In the genomic region with DNA sequence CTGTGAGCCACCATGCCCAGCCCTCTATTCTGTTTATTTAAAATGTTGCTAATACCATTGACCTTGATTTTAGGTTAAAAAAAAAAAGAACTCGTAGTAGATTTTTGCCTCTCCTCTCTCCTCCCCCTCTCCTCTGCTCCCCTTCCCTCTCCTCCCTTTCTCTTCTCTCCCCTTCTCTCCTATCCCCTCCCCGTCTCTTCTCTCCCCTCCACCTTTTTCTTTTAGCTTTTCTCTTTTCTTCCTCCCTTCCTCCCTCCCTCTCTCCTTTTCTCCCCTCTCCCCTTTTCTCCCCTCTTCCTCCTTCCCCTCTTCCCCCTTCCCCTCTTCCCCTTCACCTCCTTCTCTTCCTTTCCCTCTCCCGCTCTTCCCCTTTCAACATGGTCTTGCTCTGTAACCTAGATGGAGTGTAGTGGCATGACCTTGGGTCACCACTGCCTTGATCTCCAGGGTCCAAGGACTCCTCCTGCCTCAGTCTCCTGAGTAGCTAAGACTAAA, we compare ENCODE assay signal across 18 cellular contexts.
"Had no signal": no experiment of that assay in that cellular context is flagged by ENCODE, and none has a peak within 500 bp of the region (broad histone marks: within the 10 kb centered on the region; RNA-seq: fewer than 3 reads in every experiment).

No MANE protein-coding gene starts in this region.

- H3K9me3 ChIP-seq: SK-N-SH had no signal

- DNase-seq: Kasumi-1, MV-4-11, NCI-H1048, NCI-H1105, NCI-H1417, NCI-H1436 treated with DMSO at 0.1 percent for 48 hours, NCI-H1694, NCI-H187 treated with DMSO at 0.1 percent for 48 hours, NCI-H2029 treated with DMSO at 0.1 percent for 48 hours, NCI-H2171 treated with DMSO at 0.1 percent for 48 hours, NCI-H345, NCI-H446 treated with DMSO at 0.1 percent for 48 hours, NCI-H524, NCI-H526 treated with DMSO at 0.1 percent for 48 hours, NCI-H774, RPMI8226, SHP77, SK-N-SH had no signal
